In genomic region chr10:96452494-96452893, GRCh38 we compare ENCODE assay signal across 2 cellular contexts.
TF ChIP-seq lines count a peak whose summit lies in the region.

No MANE protein-coding gene starts in this region.

TF ChIP-seq in GM23338, 12 proteins besides CTCF, POLR2A, EP300 and RAD21:
- TF ChIP-seq POLR2AphosphoS5 (IDR thresholded peaks at IDR 0.05; ENCODE audit: low read depth) = no peak
- no peak for TF ChIP-seq EZH2 (IDR thresholded peaks at IDR 0.05; ENCODE audit: low read depth, unreplicated experiment)
- no peak for TF ChIP-seq ETS1 (IDR thresholded peaks at IDR 0.05)
- TF ChIP-seq REST (IDR thresholded peaks at IDR 0.05; ENCODE audit: unreplicated experiment) = no peak
- no peak for TF ChIP-seq CREB1 (CRISPR knock-in tag; IDR thresholded peaks at IDR 0.05; ENCODE audit: low read depth)
- TF ChIP-seq NANOG (IDR thresholded peaks at IDR 0.05; ENCODE audit: borderline replicate concordance) = no peak
- no peak for TF ChIP-seq ZNF462 (CRISPR knock-in tag; IDR thresholded peaks at IDR 0.05)
- TF ChIP-seq EZH2phosphoT487 (IDR thresholded peaks at IDR 0.05; ENCODE audit: unreplicated experiment) = no peak

TF ChIP-seq in H1, 55 proteins besides CTCF, POLR2A, EP300 and RAD21:
- no peak for TF ChIP-seq CBX8 (IDR thresholded peaks at IDR 0.05; ENCODE audit: borderline replicate concordance, low read depth, low read length)
- TF ChIP-seq EGR1 (IDR thresholded peaks at IDR 0.05; ENCODE audit: borderline replicate concordance, low read depth, low read length) = no peak
- TF ChIP-seq RXRA (IDR thresholded peaks at IDR 0.05; ENCODE audit: insufficient read depth, low read depth, low read length) = no peak
- no peak for TF ChIP-seq SIRT6 (IDR thresholded peaks at IDR 0.05; ENCODE audit: low read length)
- TF ChIP-seq ZNF274 (IDR thresholded peaks at IDR 0.05; ENCODE audit: borderline replicate concordance, extremely low read depth, low read length) = no peak
- no peak for TF ChIP-seq FOSL1 (IDR thresholded peaks at IDR 0.05; ENCODE audit: insufficient read depth, low read depth, low read length)
- no peak for TF ChIP-seq TAF7 (optimal IDR thresholded peaks at IDR 0.05; ENCODE audit: borderline replicate concordance, low read depth, low read length)
- TF ChIP-seq SP1 (IDR thresholded peaks at IDR 0.05; ENCODE audit: low read depth, low read length) = no peak
